8 cellular contexts compared by ENCODE assay signal in the genomic region with DNA sequence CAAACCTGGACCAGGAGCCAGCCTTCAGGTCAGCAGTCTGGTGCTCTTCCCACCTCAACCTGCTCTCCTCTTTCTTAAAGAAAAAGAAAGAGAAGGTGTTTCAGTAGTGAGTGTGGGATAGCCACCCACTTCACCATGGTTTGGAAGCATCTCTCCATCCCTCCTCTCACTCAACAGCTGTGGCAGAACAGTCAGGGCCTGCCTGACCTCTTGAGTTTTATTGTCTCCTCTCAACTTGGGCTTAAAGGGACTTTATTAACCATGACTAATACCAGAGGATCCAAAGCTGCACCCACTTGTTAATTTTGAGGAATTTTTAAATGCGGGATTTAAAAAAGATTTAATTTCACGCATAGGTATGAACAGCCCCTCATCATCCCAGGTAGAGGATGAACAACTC. TPM values are rescaled to one million over a fixed set of nuclear protein-coding genes. Genes with fewer than 3 reads are reported as not detected.
DNase-seq lines count a peak whose midpoint lies in the region; ATAC-seq and TF ChIP-seq lines count a peak whose summit lies in the region.

No MANE protein-coding gene starts in this region.

- peaks cover 6% of the 10 kb centered on the region for H3K27me3 ChIP-seq in effector memory CD4-positive, alpha-beta T cell (replicated peaks; ENCODE audit: control insufficient read depth, insufficient read depth, low read length, poor library complexity, severe bottlenecking)

- H3K4me1 ChIP-seq in effector memory CD4-positive, alpha-beta T cell (ENCODE audit: control insufficient read depth, insufficient read depth, low read length, poor library complexity, severe bottlenecking) = peaks cover 9% of the 10 kb centered on the region

- no peak overlapping the region for H3K27ac Mint-ChIP-seq in neural crest cell (ENCODE audit: unreplicated experiment)

- peak overlapping the region; percentile 53 for H3K27ac ChIP-seq in C4-2B
- no peak overlapping the region for H3K27ac ChIP-seq in effector memory CD4-positive, alpha-beta T cell (ENCODE audit: insufficient read depth, low read length, poor library complexity, severe bottlenecking)

- TF ChIP-seq CTCF in C4-2B (conservative IDR thresholded peaks at IDR 0.05) (no peak), neural crest cell (conservative IDR thresholded peaks at IDR 0.05) (no peak)

- H3K27me3 Mint-ChIP-seq in neural crest cell (ENCODE audit: low read depth) = peaks cover 12% of the 10 kb centered on the region

- no peaks in the 10 kb centered on the region for H3K36me3 Mint-ChIP-seq in neural crest cell (ENCODE audit: low read depth)

- DNase-seq in Jurkat, Clone E6-1 (ENCODE audit: low read depth, low spot score) = no peak
- DNase-seq in effector memory CD4-positive, alpha-beta T cell = no peak
- DNase-seq in neural crest cell (ENCODE audit: low read depth, low spot score) (no peak), NCI-H1105 (lab: John Stamatoyannopoulos, UW) (no peak)

- peak overlapping the region; percentile 88 for H3K4me3 Mint-ChIP-seq in neural crest cell

- ATAC-seq in GM19455 (IDR thresholded peaks at IDR 0.05; ENCODE audit: unreplicated experiment) (no peak), GM18520 (IDR thresholded peaks at IDR 0.05; ENCODE audit: unreplicated experiment) (no peak), HG03025 (IDR thresholded peaks at IDR 0.05; ENCODE audit: low FRiP score, unreplicated experiment) (no peak)

- no peaks in the 10 kb centered on the region for H3K9me3 ChIP-seq in effector memory CD4-positive, alpha-beta T cell (ENCODE audit: control insufficient read depth, low read length)

- H3K9me3 Mint-ChIP-seq in neural crest cell = peaks cover 8% of the 10 kb centered on the region

- no peaks in the 10 kb centered on the region for H3K36me3 ChIP-seq in effector memory CD4-positive, alpha-beta T cell (ENCODE audit: control insufficient read depth, insufficient read depth, low read length)

- H3K4me1 Mint-ChIP-seq in neural crest cell = peaks cover 25% of the 10 kb centered on the region

- H3K4me3 ChIP-seq in Jurkat, Clone E6-1 (ENCODE audit: low read length) = peak overlapping the region; percentile 69
- peak overlapping the region; percentile 49 for H3K4me3 ChIP-seq in effector memory CD4-positive, alpha-beta T cell (ENCODE audit: insufficient read depth, low read depth, low read length, poor library complexity, severe bottlenecking)

RNA-seq across cellular contexts. Expression of gene VASH2, which starts 0.6 kb away (rescaled TPM):
- polyA plus RNA-seq in Jurkat, Clone E6-1 (2012; ENCODE audit: insufficient read depth, insufficient read length) = 20.5 TPM
- 8.7 and 10.3 TPM in 2 replicates for total RNA-seq in neural crest cell
